Comparison of ENCODE assay signal across 21 cellular contexts in the genomic region with DNA sequence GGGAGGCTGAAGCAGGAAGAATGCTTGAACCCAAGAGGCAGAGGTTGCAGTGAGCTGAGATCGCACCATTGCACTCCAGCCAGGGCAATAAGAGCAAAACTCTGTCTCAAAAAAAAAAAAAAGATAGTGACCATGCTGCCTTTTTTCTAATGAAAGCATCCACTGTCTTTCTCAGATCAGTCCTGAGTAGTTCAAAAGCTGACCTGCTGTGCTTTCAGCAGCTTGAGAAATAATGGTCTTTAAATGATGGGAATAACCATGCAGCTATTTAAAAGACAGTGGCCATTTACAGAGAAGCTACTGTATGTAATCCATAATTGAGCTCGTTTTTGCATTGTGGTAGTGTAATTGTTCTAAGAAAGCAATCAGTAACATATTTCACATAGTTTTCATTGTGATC.
"Had no signal": no experiment of that assay in that cellular context is flagged by ENCODE, and none has a peak within 500 bp of the region (broad histone marks: within the 10 kb centered on the region; RNA-seq: fewer than 3 reads in every experiment).

No MANE protein-coding gene starts in this region.

- H3K27ac Mint-ChIP-seq: activated B cell treated with CpG ODN at 0.5 μM for 24 hours; activated CD8-positive, alpha-beta T cell treated with anti-CD3 and anti-CD28 coated beads for 36 hours; activated naive CD4-positive, alpha-beta T cell treated with anti-CD3 and anti-CD28 coated beads, Interleukin-2, amount 50 U/mL, for 72 hours; brain; dendritic cell treated with granulocyte-macrophage colony-stimulating factor and Interleukin-4, amounts not matched to agents 40 ng/mL and 50 ng/mL, for 4 days; endodermal cell had no signal

- H3K27ac ChIP-seq: suprapubic skin had no signal

- H3K27me3 Mint-ChIP-seq: activated B cell treated with CpG ODN at 0.5 μM for 24 hours; activated CD8-positive, alpha-beta T cell treated with anti-CD3 and anti-CD28 coated beads for 36 hours; brain; dendritic cell treated with granulocyte-macrophage colony-stimulating factor and Interleukin-4, amounts not matched to agents 40 ng/mL and 50 ng/mL, for 4 days had no signal

- H3K9me3 Mint-ChIP-seq: activated B cell treated with CpG ODN at 0.5 μM for 24 hours; activated CD8-positive, alpha-beta T cell treated with anti-CD3 and anti-CD28 coated beads for 36 hours; activated naive CD4-positive, alpha-beta T cell treated with anti-CD3 and anti-CD28 coated beads, Interleukin-2, amount 50 U/mL, for 72 hours; brain; dendritic cell treated with granulocyte-macrophage colony-stimulating factor and Interleukin-4, amounts not matched to agents 40 ng/mL and 50 ng/mL, for 4 days; endodermal cell; nephron had no signal

- DNase-seq: activated B cell treated with CpG ODN at 0.5 μM for 24 hours; activated CD4-positive, alpha-beta T cell treated with anti-CD3 and anti-CD28 coated beads for 48 hours; activated CD8-positive, alpha-beta T cell treated with anti-CD3 and anti-CD28 coated beads for 36 hours; activated gamma-delta T cell; activated T-cell treated with anti-CD3 and anti-CD28 coated beads, Interleukin-2, amount 50 U/mL, for 48 hours; amniotic stem cell; endodermal cell; erythroblast; hippocampal formation; mesendoderm; occipital lobe; right cardiac atrium; small intestine; stimulated activated naive CD8-positive, alpha-beta T cell treated with anti-CD3 and anti-CD28 coated beads, Interleukin-15, Interleukin-2, amounts not matched to agents 100 U/mL and 50 U/mL, for 24 hours; T-helper 2 cell had no signal

- ATAC-seq: activated CD8-positive, alpha-beta T cell treated with anti-CD3 and anti-CD28 coated beads for 36 hours; activated naive CD4-positive, alpha-beta T cell treated with anti-CD3 and anti-CD28 coated beads, Interleukin-2, amount 50 U/mL, for 72 hours; right cardiac atrium; stimulated activated naive CD8-positive, alpha-beta T cell treated with anti-CD3 and anti-CD28 coated beads, Interleukin-15, Interleukin-2, amounts not matched to agents 100 U/mL and 50 U/mL, for 24 hours had no signal

- H3K4me3 Mint-ChIP-seq: activated B cell treated with CpG ODN at 0.5 μM for 24 hours; activated CD8-positive, alpha-beta T cell treated with anti-CD3 and anti-CD28 coated beads for 36 hours; brain; dendritic cell treated with granulocyte-macrophage colony-stimulating factor and Interleukin-4, amounts not matched to agents 40 ng/mL and 50 ng/mL, for 4 days; endodermal cell; nephron had no signal

- H3K27me3 ChIP-seq: suprapubic skin had no signal

- H3K4me3 ChIP-seq: prostate gland, suprapubic skin had no signal

- H3K9me3 ChIP-seq: prostate gland, suprapubic skin had no signal
